Comparison of ENCODE assay signal across 18 cellular contexts in the genomic region with DNA sequence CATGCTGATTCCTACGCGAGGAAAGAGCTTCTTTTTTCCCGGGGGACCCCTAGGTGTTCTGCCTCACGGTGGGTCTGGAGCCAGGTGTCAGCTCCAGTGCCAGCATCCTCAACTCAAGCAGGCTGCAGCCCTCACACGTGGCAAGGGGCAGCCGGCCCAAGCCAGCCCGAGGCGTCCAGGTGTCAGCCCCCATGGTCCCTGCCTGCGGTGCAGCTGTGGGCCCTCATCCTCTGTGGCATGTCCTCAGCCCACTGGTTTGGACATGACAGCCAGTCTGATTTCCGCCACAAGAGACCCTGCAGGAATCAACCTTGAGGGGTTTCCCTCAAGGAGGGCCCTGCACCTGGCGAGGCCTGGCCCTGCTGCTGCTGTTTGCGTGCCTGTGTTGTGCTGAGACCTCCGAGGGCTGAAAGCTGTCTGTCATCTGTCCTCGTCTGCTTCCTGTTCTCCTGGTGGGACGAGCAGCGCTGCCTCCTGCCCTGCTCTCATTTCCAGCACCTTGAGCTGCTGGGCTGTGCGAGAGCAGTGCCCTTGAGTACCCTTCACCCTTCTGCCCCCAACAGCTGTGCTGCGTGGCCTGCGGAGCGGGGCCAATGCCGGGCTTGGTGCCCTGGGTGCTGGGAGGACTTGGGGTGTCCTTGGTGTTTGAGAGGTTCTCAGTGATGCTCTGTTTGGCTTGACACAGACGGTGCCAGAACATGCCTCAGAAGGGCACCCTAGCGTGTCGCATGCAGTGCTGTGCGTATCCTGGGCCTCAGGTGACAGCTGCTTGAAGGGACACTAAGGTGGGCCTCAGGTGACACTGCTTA.
A peak's percentile ranks its signal among the peaks of the same experiment; 100 is the strongest.
DNase-seq lines count a peak whose midpoint lies in the region; ATAC-seq and TF ChIP-seq lines count a peak whose summit lies in the region.
"Had no signal": no experiment of that assay in that cellular context is flagged by ENCODE, and none has a peak within 500 bp of the region (broad histone marks: within the 10 kb centered on the region; RNA-seq: fewer than 3 reads in every experiment).

No MANE protein-coding gene starts in this region.

- H3K36me3 ChIP-seq in H7 (replicated peaks; ENCODE audit: control insufficient read depth, insufficient read depth, low read length) (no peaks in the 10 kb centered on the region), suprapubic skin (no peaks in the 10 kb centered on the region)
- H3K36me3 ChIP-seq: BE2C had no signal

- no peak for TF ChIP-seq CTCF in glutamatergic neuron (IDR thresholded peaks at IDR 0.05; ENCODE audit: partially characterized antibody, unreplicated experiment)
- no peak for TF ChIP-seq CTCF in suprapubic skin (IDR thresholded peaks at IDR 0.05)

- no peaks in the 10 kb centered on the region for H3K9me3 ChIP-seq in suprapubic skin
- H3K9me3 ChIP-seq: BE2C had no signal

- H3K4me1 Mint-ChIP-seq in glutamatergic neuron (ENCODE audit: low read depth, unreplicated experiment): peaks cover 47% of the 10 kb centered on the region

- TF ChIP-seq POLR2A in suprapubic skin (IDR thresholded peaks at IDR 0.05): no peak

- ATAC-seq in GM21381 (IDR thresholded peaks at IDR 0.05; ENCODE audit: unreplicated experiment): no peak

- WGBS in suprapubic skin: 91% methylated on average over 7 of the region's 25 CpGs

- DNase-seq in activated effector memory CD4-positive, alpha-beta T cell treated with anti-CD3 and anti-CD28 coated beads, Interleukin-2, amount 50 U/mL, for 16 hours: peak; percentile 60
- no peak for DNase-seq in activated effector memory CD4-positive, alpha-beta T cell treated with Interleukin-2 at 50 U/mL for 16 hours
- DNase-seq in H7 (peak; percentile 18), glutamatergic neuron (no peak), suprapubic skin (ENCODE audit: low spot score in 2 of 2) (peak; percentile 20 to 49), HuH-7 (ENCODE audit: low spot score) (no peak), NCI-H1436 (lab: John Stamatoyannopoulos, UW) (no peak)
- DNase-seq: BE2C; CD4-positive, alpha-beta memory T cell; DMS53; MM.1S; NCI-H1092; NCI-H510A; NCI-H774; SHP77 treated with DMSO at 0.1 percent for 48 hours had no signal

- H3K27me3 ChIP-seq in H7 (ENCODE audit: control insufficient read depth, insufficient read depth, low read length) (no peaks in the 10 kb centered on the region), suprapubic skin (no peaks in the 10 kb centered on the region)
- H3K27me3 ChIP-seq: BE2C had no signal

- H3K4me3 ChIP-seq in H7 (ENCODE audit: insufficient read depth, low read depth, low read length): no peak overlapping the region
- H3K4me3 ChIP-seq in suprapubic skin: no peak overlapping the region

- peaks cover 21% of the 10 kb centered on the region for H3K27me3 Mint-ChIP-seq in glutamatergic neuron (ENCODE audit: unreplicated experiment)
- H3K27me3 Mint-ChIP-seq: IgD-negative memory B cell had no signal

- H3K4me1 ChIP-seq in suprapubic skin: no peaks in the 10 kb centered on the region
- H3K4me1 ChIP-seq: BE2C had no signal

- H3K27ac Mint-ChIP-seq in glutamatergic neuron (ENCODE audit: unreplicated experiment): peak overlapping the region; percentile 34
- H3K27ac Mint-ChIP-seq: CD4-positive, alpha-beta memory T cell had no signal

- no peak for TF ChIP-seq EP300 in suprapubic skin (IDR thresholded peaks at IDR 0.05)

- no peak overlapping the region for H3K27ac ChIP-seq in suprapubic skin
- H3K27ac ChIP-seq: HL-60 had no signal

- peaks cover 14% of the 10 kb centered on the region for H3K36me3 Mint-ChIP-seq in glutamatergic neuron (ENCODE audit: unreplicated experiment)
- H3K36me3 Mint-ChIP-seq: CD4-positive, alpha-beta memory T cell; IgD-negative memory B cell had no signal

- no peak overlapping the region for H3K4me3 Mint-ChIP-seq in glutamatergic neuron (ENCODE audit: unreplicated experiment)
- H3K4me3 Mint-ChIP-seq: CD4-positive, alpha-beta memory T cell; IgD-negative memory B cell had no signal

- H3K9me3 Mint-ChIP-seq in glutamatergic neuron (ENCODE audit: unreplicated experiment): peaks cover 37% of the 10 kb centered on the region
- H3K9me3 Mint-ChIP-seq: IgD-negative memory B cell had no signal

Comparison
In these comparisons a context has a peak if more than half of its experiments do, and no peak if none do; other contexts are left out.
1. DNase-seq: peak in activated effector memory CD4-positive, alpha-beta T cell treated with anti-CD3 and anti-CD28 coated beads, Interleukin-2, amount 50 U/mL, for 16 hours (single experiment), H7 (single experiment) and suprapubic skin (2 of 2); none in activated effector memory CD4-positive, alpha-beta T cell treated with Interleukin-2 at 50 U/mL for 16 hours (single experiment), glutamatergic neuron (single experiment), HuH-7 (single experiment) and NCI-H1436 (single experiment).